ENCODE assay signal across 13 cellular contexts in genomic region chr10:12198156-12198555, GRCh38. TPM values are rescaled to one million over a fixed set of nuclear protein-coding genes. Genes with fewer than 3 reads are reported as not detected.
A peak's percentile ranks its signal among the peaks of the same experiment; 100 is the strongest.
DNase-seq lines count a peak whose midpoint lies in the region; ATAC-seq and TF ChIP-seq lines count a peak whose summit lies in the region.
"Had no signal": no experiment of that assay in that cellular context is flagged by ENCODE, and none has a peak within 500 bp of the region (broad histone marks: within the 10 kb centered on the region; RNA-seq: fewer than 3 reads in every experiment).

No MANE protein-coding gene starts in this region.

- H3K36me3 Mint-ChIP-seq in activated T-cell treated with anti-CD3 and anti-CD28 coated beads, Interleukin-2, amount 50 U/mL, for 4 hours (ENCODE audit: insufficient read depth): peaks cover 27% of the 10 kb centered on the region
- H3K36me3 Mint-ChIP-seq in activated naive CD8-positive, alpha-beta T cell: peaks cover 20% of the 10 kb centered on the region
- peaks cover 14% of the 10 kb centered on the region for H3K36me3 Mint-ChIP-seq in osteocyte (ENCODE audit: unreplicated experiment)

- DNase-seq in activated T-cell treated with anti-CD3 and anti-CD28 coated beads, Interleukin-2, amount 50 U/mL, for 4 hours: no peak
- no peak for DNase-seq in activated T-cell treated with anti-CD3 and anti-CD28 coated beads, Interleukin-2, amount 50 U/mL, for 48 hours
- no peak for DNase-seq in NB4 (ENCODE audit: low read depth)
- DNase-seq in osteocyte (ENCODE audit: extremely low spot score, unreplicated experiment): no peak
- DNase-seq in DMS 273 treated with DMSO at 0.1 percent for 48 hours (lab: John Stamatoyannopoulos, UW): no peak
- no peak for DNase-seq in NCI-H1930 (lab: John Stamatoyannopoulos, UW)
- DNase-seq: naive B cell, NCI-H345, Right ventricle myocardium superior, uterus had no signal

- peaks cover 55% of the 10 kb centered on the region for H3K4me1 Mint-ChIP-seq in activated T-cell treated with anti-CD3 and anti-CD28 coated beads, Interleukin-2, amount 50 U/mL, for 4 hours (ENCODE audit: low read depth)
- H3K4me1 Mint-ChIP-seq in activated naive CD8-positive, alpha-beta T cell (ENCODE audit: low read depth): peaks cover 62% of the 10 kb centered on the region
- H3K4me1 Mint-ChIP-seq in osteocyte (ENCODE audit: unreplicated experiment): peaks cover 31% of the 10 kb centered on the region

- H3K27ac Mint-ChIP-seq in activated naive CD8-positive, alpha-beta T cell: no peak overlapping the region
- no peak overlapping the region for H3K27ac Mint-ChIP-seq in osteocyte (ENCODE audit: unreplicated experiment)

- H3K4me3 Mint-ChIP-seq in activated T-cell treated with anti-CD3 and anti-CD28 coated beads, Interleukin-2, amount 50 U/mL, for 4 hours: peak overlapping the region; percentile 69
- peak overlapping the region; percentile 70 for H3K4me3 Mint-ChIP-seq in activated naive CD8-positive, alpha-beta T cell
- peak overlapping the region; percentile 18 for H3K4me3 Mint-ChIP-seq in osteocyte (ENCODE audit: unreplicated experiment)
- H3K4me3 Mint-ChIP-seq: dendritic cell treated with granulocyte-macrophage colony-stimulating factor and Interleukin-4, amounts not matched to agents 40 ng/mL and 50 ng/mL, for 4 days had no signal

- no peak for ATAC-seq in activated T-cell treated with anti-CD3 and anti-CD28 coated beads, Interleukin-2, amount 50 U/mL, for 4 hours
- no peak for ATAC-seq in HG03139 (IDR thresholded peaks at IDR 0.05; ENCODE audit: unreplicated experiment)

- no peaks in the 10 kb centered on the region for H3K27me3 Mint-ChIP-seq in activated T-cell treated with anti-CD3 and anti-CD28 coated beads, Interleukin-2, amount 50 U/mL, for 4 hours (ENCODE audit: low read depth)
- H3K27me3 Mint-ChIP-seq in activated naive CD8-positive, alpha-beta T cell: no peaks in the 10 kb centered on the region
- H3K27me3 Mint-ChIP-seq in osteocyte (ENCODE audit: unreplicated experiment): no peaks in the 10 kb centered on the region
- H3K27me3 Mint-ChIP-seq: dendritic cell treated with granulocyte-macrophage colony-stimulating factor and Interleukin-4, amounts not matched to agents 40 ng/mL and 50 ng/mL, for 4 days; naive B cell had no signal

- no peaks in the 10 kb centered on the region for H3K9me3 Mint-ChIP-seq in activated T-cell treated with anti-CD3 and anti-CD28 coated beads, Interleukin-2, amount 50 U/mL, for 4 hours
- H3K9me3 Mint-ChIP-seq in activated naive CD8-positive, alpha-beta T cell (ENCODE audit: low read depth): no peaks in the 10 kb centered on the region
- H3K9me3 Mint-ChIP-seq in osteocyte (ENCODE audit: unreplicated experiment): no peaks in the 10 kb centered on the region
- H3K9me3 Mint-ChIP-seq: dendritic cell treated with granulocyte-macrophage colony-stimulating factor and Interleukin-4, amounts not matched to agents 40 ng/mL and 50 ng/mL, for 4 days; naive B cell had no signal

- no peak for TF ChIP-seq POLR2A in NB4 (IDR thresholded peaks at IDR 0.05; ENCODE audit: extremely low read depth, insufficient read length)

- TF ChIP-seq CTCF in NB4 (IDR thresholded peaks at IDR 0.05; ENCODE audit: low read depth, low read length) (no peak), osteocyte (IDR thresholded peaks at IDR 0.05) (no peak)

- H3K4me3 ChIP-seq in NB4 (ENCODE audit: low read depth, low read length): peak overlapping the region; percentile 34
- H3K4me3 ChIP-seq: uterus had no signal

RNA-seq across cellular contexts. Expression of gene CDC123, which starts 2.2 kb away (rescaled TPM):
- total RNA-seq in activated T-cell treated with anti-CD3 and anti-CD28 coated beads, Interleukin-2, amount 50 U/mL, for 4 hours: 100 to 1,000 TPM; 155 to 187 (median 158) TPM
- total RNA-seq in osteocyte: 65.3 and 68.5 TPM in 2 replicates

RNA-seq across cellular contexts. Expression of gene NUDT5, which starts 2.5 kb away (rescaled TPM):
- 100 to 1,000 TPM; 104 to 109 (median 105) TPM for total RNA-seq in activated T-cell treated with anti-CD3 and anti-CD28 coated beads, Interleukin-2, amount 50 U/mL, for 4 hours
- 56.2 and 57.6 TPM in 2 replicates for total RNA-seq in osteocyte

Comparison
In these comparisons a context has a peak if more than half of its experiments do, and no peak if none do; other contexts are left out.
1. H3K4me3 Mint-ChIP-seq: peak in every context shown above with its lines; median percentile 70 in activated naive CD8-positive, alpha-beta T cell; 69 in activated T-cell treated with anti-CD3 and anti-CD28 coated beads, Interleukin-2, amount 50 U/mL, for 4 hours; 18 in osteocyte.